In genomic region chr7:70042533-70042932, GRCh38 we compare ENCODE assay signal across 9 cellular contexts.
DNase-seq lines count a peak whose midpoint lies in the region; ATAC-seq, FAIRE-seq and TF ChIP-seq lines count a peak whose summit lies in the region.
"Had no signal": no experiment of that assay in that cellular context is flagged by ENCODE, and none has a peak within 500 bp of the region (broad histone marks: within the 10 kb centered on the region; RNA-seq: fewer than 3 reads in every experiment).

No MANE protein-coding gene starts in this region.

- H3K79me2 ChIP-seq in GM12878 (ENCODE audit: control insufficient read depth, insufficient read depth, low read length), result no peaks in the 10 kb centered on the region

- no peaks in the 10 kb centered on the region for H3K27me3 ChIP-seq in GM12878 (replicated peaks in 1 of 2; ENCODE audit: control insufficient read depth in 2 of 2, insufficient read depth in 2 of 2, low read length in 1 of 2)

- no peaks in the 10 kb centered on the region for H3K9me3 ChIP-seq in GM12878 (replicated peaks; ENCODE audit: control insufficient read depth, insufficient read depth, low read length)

- no peak overlapping the region for H3K4me2 ChIP-seq in GM12878 (ENCODE audit: control insufficient read depth, insufficient read depth)

- CTCF ChIA-PET in GM12878 (lab: Yijun Ruan, JAX), result interaction anchor here (0.5 to 3.1 kb wide), 21 partner anchors 9 to 666 kb away, joined by 3 to 23 read pairs (median 4); no protein-coding TSS in a partner anchor

- no peaks in the 10 kb centered on the region for H3K4me1 ChIP-seq in GM12878 (ENCODE audit: control insufficient read depth, insufficient read depth, low read length)

- H3K27ac ChIP-seq in GM12878 (ENCODE audit: control insufficient read depth, insufficient read depth), result no peak overlapping the region

- no TSS peak for BruUV-seq in GM12878 (replicated peaks; lab: Mats Ljungman, UMichigan)

- TF ChIP-seq RAD21 in GM12878 (IDR thresholded peaks at IDR 0.05; ENCODE audit: insufficient read depth, low read depth, low read length), result peak; percentile 18; the same call in 1 of the 2 replicates

- no peak for TF ChIP-seq POLR2A in GM12878 (IDR thresholded peaks at IDR 0.05; ENCODE audit: low read depth, low read length)

- intact Hi-C loops in GM12878 (cut with micrococcal nuclease; ENCODE audit: unreplicated experiment), result loop anchor here (5.0 to 10.0 kb wide), 3 partner anchors 120 to 655 kb away; no protein-coding TSS in a partner anchor

- H3K4me3 ChIP-seq in GM12878, result no peak overlapping the region

- TF ChIP-seq CTCF in GM12878 (IDR thresholded peaks at IDR 0.05 in 2 of 3, conservative IDR thresholded peaks at IDR 0.05 in 1 of 3; ENCODE audit: control insufficient read depth in 2 of 3, extremely low read depth in 1 of 3, insufficient read depth in 1 of 3, low read depth in 3 of 3, low read length in 3 of 3), result no peak; a peak in 1 of 6 replicates

- RAD21 ChIA-PET in GM12878 (lab: Charles Lee; ENCODE audit: unreplicated experiment), result interaction anchor here (0.6 to 2.5 kb wide), 12 partner anchors 10 to 716 kb away, joined by 3 to 22 read pairs (median 4); no protein-coding TSS in a partner anchor

- H3K9ac ChIP-seq in GM12878 (ENCODE audit: control insufficient read depth, insufficient read depth, low read length), result no peak overlapping the region

- SMC1A ChIA-PET in GM12878 (lab: Charles Lee; ENCODE audit: uncharacterized antibody, unreplicated experiment), result interaction anchor here (0.7 to 3.0 kb wide), 23 partner anchors 8 to 732 kb away, joined by 3 to 17 read pairs (median 4); no protein-coding TSS in a partner anchor

- POLR2A ChIA-PET in GM12878 (lab: Charles Lee), result no interaction called here

- in situ Hi-C loops in GM12878 (cut with MboI), result no loop called here

- H3K36me3 ChIP-seq in GM12878 (ENCODE audit: control insufficient read depth in 2 of 2, insufficient read depth in 2 of 2, low read length in 1 of 2), result no peaks in the 10 kb centered on the region

- no peak for TF ChIP-seq EP300 in GM12878 (IDR thresholded peaks at IDR 0.05; ENCODE audit: borderline replicate concordance in 1 of 2, control insufficient read depth in 1 of 2, low read depth in 2 of 2, low read length in 2 of 2)

- FAIRE-seq in A204.1 (lab: Jason Lieb, UNC) (peak; percentile 11), GM12878 (lab: Jason Lieb, UNC) (no peak)

- WGBS in GM12878 (ENCODE audit: insufficient coverage, insufficient replicate concordance, low lambda C conversion rate, missing lambda C conversion rate), result 44% methylated on average over 3 of the region's 3 CpGs

- ATAC-seq in HG02610 (IDR thresholded peaks at IDR 0.05; ENCODE audit: unreplicated experiment) (peak; percentile 44), GM12878 (peak; percentile 63), GM21390 (IDR thresholded peaks at IDR 0.05; ENCODE audit: unreplicated experiment) (no peak), HG03095 (IDR thresholded peaks at IDR 0.05; ENCODE audit: unreplicated experiment) (no peak), GM19467 (IDR thresholded peaks at IDR 0.05; ENCODE audit: unreplicated experiment) (no peak)

- no peaks in the 10 kb centered on the region for H4K20me1 ChIP-seq in GM12878 (ENCODE audit: control insufficient read depth, insufficient read depth)

- H2AFZ ChIP-seq in GM12878 (ENCODE audit: control insufficient read depth, low read depth, low read length), result no peak overlapping the region

- DNase-seq in GM12878 (ENCODE audit: low read depth, low spot score) (no peak), left kidney (ENCODE audit: low read depth, low spot score) (peak; percentile 34), NCI-H774 (lab: John Stamatoyannopoulos, UW) (no peak)
- DNase-seq: activated gamma-delta T cell treated with Interleukin-2 at 50 U/mL for 16 hours had no signal

TF ChIP-seq in GM12878, 131 proteins besides CTCF, POLR2A, EP300 and RAD21:
- TF ChIP-seq NFIC (IDR thresholded peaks at IDR 0.05; ENCODE audit: low read depth, low read length), result no peak
- peak; percentile 84 for TF ChIP-seq HSF1 (IDR thresholded peaks at IDR 0.05; ENCODE audit: low read depth, low read length)
- peak; percentile 47; the same call in 1 of the 2 replicates for TF ChIP-seq NR2F1 (conservative IDR thresholded peaks at IDR 0.05)
- no peak for TF ChIP-seq SIX5 (IDR thresholded peaks at IDR 0.05; ENCODE audit: low read depth, low read length, severe bottlenecking)
- TF ChIP-seq RUNX3 (IDR thresholded peaks at IDR 0.05; ENCODE audit: low read length), result peak; percentile 57; the same call in 1 of the 2 replicates

Comparison
In these comparisons a context has a peak if more than half of its experiments do, and no peak if none do; other contexts are left out.
1. ATAC-seq: peak in HG02610 (single experiment) and GM12878 (single experiment); none in GM21390 (single experiment), HG03095 (single experiment) and GM19467 (single experiment).